8 cellular contexts compared by ENCODE assay signal in the genomic region with DNA sequence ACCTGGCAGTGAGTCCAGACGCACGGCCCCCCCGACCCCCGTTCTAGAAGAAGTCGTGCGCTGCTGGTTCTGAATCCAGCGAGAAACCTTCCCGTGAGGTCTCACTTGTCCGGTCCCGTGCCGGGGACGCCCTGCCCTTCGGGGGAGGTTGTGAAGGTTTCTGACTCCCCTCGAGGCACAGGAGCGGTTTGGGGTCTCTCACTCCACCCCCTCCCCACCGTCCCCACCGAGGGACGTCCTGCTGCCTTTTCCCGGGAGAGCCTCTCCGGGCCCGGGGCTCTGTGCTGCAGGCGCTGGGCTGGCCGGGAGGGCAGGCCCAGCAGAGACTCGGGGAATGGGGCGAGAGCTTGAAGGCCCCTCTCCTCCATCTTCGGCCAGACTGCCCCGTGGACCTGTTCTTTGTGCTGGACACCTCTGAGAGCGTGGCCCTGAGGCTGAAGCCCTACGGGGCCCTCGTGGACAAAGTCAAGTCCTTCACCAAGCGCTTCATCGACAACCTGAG. TPM values are rescaled to one million over a fixed set of nuclear protein-coding genes. Genes with fewer than 3 reads are reported as not detected.
A peak's percentile ranks its signal among the peaks of the same experiment; 100 is the strongest.
DNase-seq lines count a peak whose midpoint lies in the region; ATAC-seq and TF ChIP-seq lines count a peak whose summit lies in the region.

No MANE protein-coding gene starts in this region.

- DNase-seq in BE2C (peak; percentile 20), Panc1 (ENCODE audit: low read depth, low spot score) (no peak), esophagus muscularis mucosa (ENCODE audit: extremely low spot score) (no peak), NCI-H526 treated with DMSO at 0.1 percent for 48 hours (lab: John Stamatoyannopoulos, UW) (no peak), NCI-H1930 (lab: John Stamatoyannopoulos, UW) (no peak)

- WGBS in esophagus muscularis mucosa, result 47% methylated on average over 3 of the region's 32 CpGs

- no peak for TF ChIP-seq POLR2A in esophagus muscularis mucosa (IDR thresholded peaks at IDR 0.05; ENCODE audit: low read depth)

- in situ Hi-C loops in Panc1 (cut with HindIII; ENCODE audit: low pct_unique_long_range_greater_than_20kb, low sequenced_read_pairs), result no loop called here

- TF ChIP-seq EP300 in esophagus muscularis mucosa (IDR thresholded peaks at IDR 0.05) (no peak), neural cell (conservative IDR thresholded peaks at IDR 0.05; ENCODE audit: poor library complexity, severe bottlenecking) (no peak)

- no TSS peak for BruUV-seq in Panc1 (replicated peaks; lab: Mats Ljungman, UMichigan)

- TF ChIP-seq RAD21 in neural cell (conservative IDR thresholded peaks at IDR 0.05), result no peak

- intact Hi-C loops in Panc1 (cut with micrococcal nuclease; ENCODE audit: unreplicated experiment), result no loop called here
- intact Hi-C loops in esophagus muscularis mucosa (cut with DNase I), result loop anchor here (5.0 kb wide), 1 partner anchor 45 kb away; no protein-coding TSS in a partner anchor

- H3F3A ChIP-seq in neural cell (ENCODE audit: insufficient read depth, low read length, poor library complexity, severe bottlenecking), result peaks cover 9% of the 10 kb centered on the region

- no peaks in the 10 kb centered on the region for H3K9me2 ChIP-seq in neural cell (ENCODE audit: insufficient read depth, low read length)

- H3K27me3 ChIP-seq in BE2C, result no peaks in the 10 kb centered on the region
- H3K27me3 ChIP-seq in Panc1 (ENCODE audit: control insufficient read depth, insufficient read depth, low read length), result no peaks in the 10 kb centered on the region
- no peaks in the 10 kb centered on the region for H3K27me3 ChIP-seq in esophagus muscularis mucosa
- no peaks in the 10 kb centered on the region for H3K27me3 ChIP-seq in neural cell (ENCODE audit: insufficient read depth, low read depth, low read length)

- H3K4me2 ChIP-seq in neural cell (ENCODE audit: low read length), result no peak overlapping the region

- H3K27ac ChIP-seq in Panc1 (ENCODE audit: low read length) (no peak overlapping the region), esophagus muscularis mucosa (replicated peaks in 1 of 4) (peak overlapping the region; percentile 96 to 99 (median 97)), neural cell (ENCODE audit: low read length) (no peak overlapping the region)

- no peaks in the 10 kb centered on the region for H3K36me3 ChIP-seq in BE2C
- no peaks in the 10 kb centered on the region for H3K36me3 ChIP-seq in Panc1 (ENCODE audit: control insufficient read depth, insufficient read depth, low read length)
- peaks cover 15 to 37% (median 37%) of the 10 kb centered on the region in 4 donors for H3K36me3 ChIP-seq in esophagus muscularis mucosa
- no peaks in the 10 kb centered on the region for H3K36me3 ChIP-seq in neural cell (ENCODE audit: insufficient read depth, low read length)

- TF ChIP-seq CTCF in BE2C (IDR thresholded peaks at IDR 0.05; ENCODE audit: low read depth, low read length) (no peak), Panc1 (IDR thresholded peaks at IDR 0.05) (no peak), esophagus muscularis mucosa (IDR thresholded peaks at IDR 0.05) (no peak), neural cell (IDR thresholded peaks at IDR 0.05; ENCODE audit: poor library complexity, severe bottlenecking) (no peak)

- H3K4me1 ChIP-seq in BE2C (peaks cover 2% of the 10 kb centered on the region; the same call in 1 of the 2 replicates), Panc1 (ENCODE audit: control insufficient read depth, insufficient read depth, low read length) (no peaks in the 10 kb centered on the region), esophagus muscularis mucosa (peaks cover 44 to 82% (median 78%) of the 10 kb centered on the region in 4 donors)

- H3K4me3 ChIP-seq in BE2C (ENCODE audit: low read depth, low read length) (peak overlapping the region; percentile 52), Panc1 (ENCODE audit: low read depth in 2 of 2, low read length in 2 of 2) (peak overlapping the region; percentile 47 to 50), esophagus muscularis mucosa (peak overlapping the region; percentile 70 to 88 (median 78)), neural cell (ENCODE audit: low read length) (peak overlapping the region; percentile 79)

- H3K9me3 ChIP-seq in BE2C, result no peaks in the 10 kb centered on the region
- H3K9me3 ChIP-seq in Panc1 (ENCODE audit: control insufficient read depth, insufficient read depth, low read depth, low read length), result no peaks in the 10 kb centered on the region
- H3K9me3 ChIP-seq in esophagus muscularis mucosa, result no peaks in the 10 kb centered on the region
- H3K9me3 ChIP-seq in neural cell (ENCODE audit: low read length), result no peaks in the 10 kb centered on the region

- POLR2A ChIA-PET in Panc1 (lab: Charles Lee), result no interaction called here

- ATAC-seq in Panc1 (peak; percentile 27), GM19397 (IDR thresholded peaks at IDR 0.05; ENCODE audit: unreplicated experiment) (no peak), HG02759 (IDR thresholded peaks at IDR 0.05; ENCODE audit: unreplicated experiment) (no peak)

- H4K20me1 ChIP-seq in neural cell (ENCODE audit: insufficient read depth), result no peaks in the 10 kb centered on the region

- H3K9ac ChIP-seq in neural cell (ENCODE audit: low read length), result peak overlapping the region; percentile 65

- CTCF ChIA-PET in Panc1 (lab: Charles Lee), result no interaction called here

- H3K79me2 ChIP-seq in neural cell (replicated peaks; ENCODE audit: insufficient read depth, low read length), result no peaks in the 10 kb centered on the region

- H2AFZ ChIP-seq in neural cell (ENCODE audit: low read depth, low read length), result no peak overlapping the region

TF ChIP-seq in neural cell, 6 proteins besides CTCF, POLR2A, EP300 and RAD21:
- TF ChIP-seq, protein P1, sequence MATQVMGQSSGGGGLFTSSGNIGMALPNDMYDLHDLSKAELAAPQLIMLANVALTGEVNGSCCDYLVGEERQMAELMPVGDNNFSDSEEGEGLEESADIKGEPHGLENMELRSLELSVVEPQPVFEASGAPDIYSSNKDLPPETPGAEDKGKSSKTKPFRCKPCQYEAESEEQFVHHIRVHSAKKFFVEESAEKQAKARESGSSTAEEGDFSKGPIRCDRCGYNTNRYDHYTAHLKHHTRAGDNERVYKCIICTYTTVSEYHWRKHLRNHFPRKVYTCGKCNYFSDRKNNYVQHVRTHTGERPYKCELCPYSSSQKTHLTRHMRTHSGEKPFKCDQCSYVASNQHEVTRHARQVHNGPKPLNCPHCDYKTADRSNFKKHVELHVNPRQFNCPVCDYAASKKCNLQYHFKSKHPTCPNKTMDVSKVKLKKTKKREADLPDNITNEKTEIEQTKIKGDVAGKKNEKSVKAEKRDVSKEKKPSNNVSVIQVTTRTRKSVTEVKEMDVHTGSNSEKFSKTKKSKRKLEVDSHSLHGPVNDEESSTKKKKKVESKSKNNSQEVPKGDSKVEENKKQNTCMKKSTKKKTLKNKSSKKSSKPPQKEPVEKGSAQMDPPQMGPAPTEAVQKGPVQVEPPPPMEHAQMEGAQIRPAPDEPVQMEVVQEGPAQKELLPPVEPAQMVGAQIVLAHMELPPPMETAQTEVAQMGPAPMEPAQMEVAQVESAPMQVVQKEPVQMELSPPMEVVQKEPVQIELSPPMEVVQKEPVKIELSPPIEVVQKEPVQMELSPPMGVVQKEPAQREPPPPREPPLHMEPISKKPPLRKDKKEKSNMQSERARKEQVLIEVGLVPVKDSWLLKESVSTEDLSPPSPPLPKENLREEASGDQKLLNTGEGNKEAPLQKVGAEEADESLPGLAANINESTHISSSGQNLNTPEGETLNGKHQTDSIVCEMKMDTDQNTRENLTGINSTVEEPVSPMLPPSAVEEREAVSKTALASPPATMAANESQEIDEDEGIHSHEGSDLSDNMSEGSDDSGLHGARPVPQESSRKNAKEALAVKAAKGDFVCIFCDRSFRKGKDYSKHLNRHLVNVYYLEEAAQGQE (IDR thresholded peaks at IDR 0.05; ENCODE audit: borderline replicate concordance), result no peak
- TF ChIP-seq SMC3 (conservative IDR thresholded peaks at IDR 0.05; ENCODE audit: poor library complexity) (no peak), TAF1 (IDR thresholded peaks at IDR 0.05; ENCODE audit: low read depth) (no peak)

RNA-seq across cellular contexts. Expression of a gene that starts 0.7 kb away (rescaled TPM):
- 158 TPM for polyA plus RNA-seq in BE2C (2012; ENCODE audit: insufficient read depth, insufficient read length, low read depth)
- total RNA-seq in Panc1 (2021; ENCODE audit: unreplicated experiment) (34.2 TPM), esophagus muscularis mucosa (1,000 to 10,000 TPM in 2 of 4 donors, 100 to 1,000 TPM in 2; 646 to 1,432 (median 1,078) TPM)
- polyA plus RNA-seq in Panc1 (2012; ENCODE audit: insufficient read length), result 36.0 TPM
- polyA plus RNA-seq in neural cell, result 29.4 and 49.0 TPM in 2 replicates
- polyA minus RNA-seq in neural cell, result 24.0 and 27.0 TPM in 2 replicates

Comparison
In these comparisons a context has a peak if more than half of its experiments do, and no peak if none do; other contexts are left out.
1. H3K27ac ChIP-seq: peak in esophagus muscularis mucosa (4 of 4); none in Panc1 (single experiment) and neural cell (single experiment).
2. RNA of a gene that starts 0.7 kb away (total RNA-seq): 646 to 1,432 TPM in esophagus muscularis mucosa; 34.2 TPM in Panc1 (single experiment); every median in the first group is over 10 times any median in the second.
3. Peak in every context shown above with its lines, with median percentiles within 50 percentile points of each other: H3K4me3 ChIP-seq.